In the genomic region with DNA sequence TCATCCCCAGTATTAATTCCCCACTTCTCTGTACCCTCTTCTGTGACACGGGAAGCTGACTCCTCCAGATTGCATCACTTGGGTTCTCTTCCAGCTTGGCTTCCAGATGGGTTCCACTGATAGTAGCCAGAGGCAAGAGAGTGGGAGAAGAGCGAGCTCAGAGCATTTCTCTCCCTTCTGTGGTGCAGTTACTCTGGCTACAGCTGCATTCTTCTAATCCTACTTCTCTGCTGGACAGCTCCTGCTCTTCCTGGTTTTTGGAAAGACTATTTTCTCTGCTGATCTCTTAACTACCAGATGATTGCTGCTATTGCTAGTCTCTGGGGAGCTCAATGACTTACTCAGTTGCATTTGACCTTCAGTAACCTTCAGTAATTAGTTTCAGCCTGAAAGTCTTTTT, we compare ENCODE assay signal across 1 cellular context.
TF ChIP-seq lines count a peak whose summit lies in the region.

No MANE protein-coding gene starts in this region.

TF ChIP-seq in GM23338, 12 proteins besides CTCF, POLR2A, EP300 and RAD21 (continued from another document):
- peak; percentile 85 for TF ChIP-seq ZNF462 (CRISPR knock-in tag; IDR thresholded peaks at IDR 0.05)
- TF ChIP-seq, protein P1, sequence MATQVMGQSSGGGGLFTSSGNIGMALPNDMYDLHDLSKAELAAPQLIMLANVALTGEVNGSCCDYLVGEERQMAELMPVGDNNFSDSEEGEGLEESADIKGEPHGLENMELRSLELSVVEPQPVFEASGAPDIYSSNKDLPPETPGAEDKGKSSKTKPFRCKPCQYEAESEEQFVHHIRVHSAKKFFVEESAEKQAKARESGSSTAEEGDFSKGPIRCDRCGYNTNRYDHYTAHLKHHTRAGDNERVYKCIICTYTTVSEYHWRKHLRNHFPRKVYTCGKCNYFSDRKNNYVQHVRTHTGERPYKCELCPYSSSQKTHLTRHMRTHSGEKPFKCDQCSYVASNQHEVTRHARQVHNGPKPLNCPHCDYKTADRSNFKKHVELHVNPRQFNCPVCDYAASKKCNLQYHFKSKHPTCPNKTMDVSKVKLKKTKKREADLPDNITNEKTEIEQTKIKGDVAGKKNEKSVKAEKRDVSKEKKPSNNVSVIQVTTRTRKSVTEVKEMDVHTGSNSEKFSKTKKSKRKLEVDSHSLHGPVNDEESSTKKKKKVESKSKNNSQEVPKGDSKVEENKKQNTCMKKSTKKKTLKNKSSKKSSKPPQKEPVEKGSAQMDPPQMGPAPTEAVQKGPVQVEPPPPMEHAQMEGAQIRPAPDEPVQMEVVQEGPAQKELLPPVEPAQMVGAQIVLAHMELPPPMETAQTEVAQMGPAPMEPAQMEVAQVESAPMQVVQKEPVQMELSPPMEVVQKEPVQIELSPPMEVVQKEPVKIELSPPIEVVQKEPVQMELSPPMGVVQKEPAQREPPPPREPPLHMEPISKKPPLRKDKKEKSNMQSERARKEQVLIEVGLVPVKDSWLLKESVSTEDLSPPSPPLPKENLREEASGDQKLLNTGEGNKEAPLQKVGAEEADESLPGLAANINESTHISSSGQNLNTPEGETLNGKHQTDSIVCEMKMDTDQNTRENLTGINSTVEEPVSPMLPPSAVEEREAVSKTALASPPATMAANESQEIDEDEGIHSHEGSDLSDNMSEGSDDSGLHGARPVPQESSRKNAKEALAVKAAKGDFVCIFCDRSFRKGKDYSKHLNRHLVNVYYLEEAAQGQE (IDR thresholded peaks at IDR 0.05; ENCODE audit: unreplicated experiment) = peak; percentile 84
